Comparison of ENCODE assay signal across 12 cellular contexts in genomic region chr5:76737131-76737556, GRCh38. TPM values are rescaled to one million over a fixed set of nuclear protein-coding genes. Genes with fewer than 3 reads are reported as not detected.
DNase-seq lines count a peak whose midpoint lies in the region; ATAC-seq and TF ChIP-seq lines count a peak whose summit lies in the region.
"Had no signal": no experiment of that assay in that cellular context is flagged by ENCODE, and none has a peak within 500 bp of the region (broad histone marks: within the 10 kb centered on the region; RNA-seq: fewer than 3 reads in every experiment).

No MANE protein-coding gene starts in this region.

- H3K9me3 Mint-ChIP-seq in T-cell (no peaks in the 10 kb centered on the region), nephron (no peaks in the 10 kb centered on the region)

- POLR2A ChIA-PET in T-cell (lab: Charles Lee) = interaction anchor here in 1 of 2 donors (0.7 kb wide), 2 partner anchors 97 to 470 kb away, joined by 3 to 4 read pairs; no protein-coding TSS in a partner anchor

- H3K4me1 Mint-ChIP-seq in T-cell (peaks cover 25 to 66% (median 60%) of the 10 kb centered on the region in 3 donors), nephron (no peaks in the 10 kb centered on the region)

- no peak for TF ChIP-seq CTCF in nephron (IDR thresholded peaks at IDR 0.05; ENCODE audit: unreplicated experiment in 3 of 3)

- H3K27me3 Mint-ChIP-seq in T-cell (peaks cover 0 to 3% of the 10 kb centered on the region in 2 donors), nephron (ENCODE audit: low read depth) (no peaks in the 10 kb centered on the region)

- peak overlapping the region; percentile 33 to 70 for H3K27ac Mint-ChIP-seq in T-cell
- H3K27ac Mint-ChIP-seq in nephron = peak overlapping the region in 2 of 3 experiments; percentile 5 to 14

- H3K4me3 Mint-ChIP-seq in T-cell (peak overlapping the region in 1 of 3 donors; percentile 17), nephron (no peak overlapping the region)

- CTCF ChIA-PET in T-cell (lab: Charles Lee) = interaction anchor here in 1 of 2 donors (0.7 to 1.4 kb wide), 2 partner anchors 37 to 190 kb away, joined by 4 to 9 read pairs; no protein-coding TSS in a partner anchor

- H3K36me3 Mint-ChIP-seq in T-cell (no peaks in the 10 kb centered on the region), nephron (ENCODE audit: low read depth) (peaks cover 27% of the 10 kb centered on the region)

- DNase-seq in DMS 273 (lab: John Stamatoyannopoulos, UW; ENCODE audit: unreplicated experiment) = peak; percentile 25
- no peak for DNase-seq in DMS 273 treated with DMSO at 0.1 percent for 48 hours (lab: John Stamatoyannopoulos, UW)
- no peak for DNase-seq in T-cell
- DNase-seq in T1000 (lab: John Stamatoyannopoulos, UW) = no peak
- DNase-seq: mammary epithelial cell, NCI-H1105, right lobe of liver, T-helper 9 cell had no signal

- ATAC-seq in GM21737 (IDR thresholded peaks at IDR 0.05; ENCODE audit: unreplicated experiment) (peak; percentile 31), T-cell (replicated peaks in 1 of 4) (no peak), GM21528 (IDR thresholded peaks at IDR 0.05; ENCODE audit: low FRiP score, unreplicated experiment) (no peak), HG02623 (IDR thresholded peaks at IDR 0.05; ENCODE audit: unreplicated experiment) (no peak)
- ATAC-seq: right lobe of liver had no signal

RNA-seq across cellular contexts. Expression of gene F2R, which starts 21.2 kb away (rescaled TPM):
- 10 to 100 TPM in 2 of 5 donors, 1 to 10 TPM in 3; 4.3 to 16.3 (median 9.6) TPM for total RNA-seq in T-cell
